Comparison of ENCODE assay signal across 24 cellular contexts in the genomic region with DNA sequence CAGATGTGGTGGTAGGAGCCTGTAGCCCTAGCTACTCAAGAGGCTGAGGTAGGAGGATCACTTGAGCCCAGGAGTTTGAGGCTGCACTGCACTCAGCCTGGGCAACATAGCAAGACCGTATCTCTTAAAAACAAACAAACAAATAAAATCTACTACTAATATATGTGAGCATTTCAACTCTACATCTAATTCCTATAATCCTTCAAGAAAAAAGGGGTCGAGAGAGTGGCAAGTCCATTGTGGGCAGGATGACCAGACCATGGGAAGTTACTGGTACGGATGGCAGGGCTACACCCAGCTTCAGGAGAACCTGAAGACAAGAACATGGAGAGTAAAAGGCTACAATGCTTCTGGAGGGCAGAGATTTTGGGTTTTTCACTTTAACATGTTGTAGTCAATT.
DNase-seq lines count a peak whose midpoint lies in the region.
"Had no signal": no experiment of that assay in that cellular context is flagged by ENCODE, and none has a peak within 500 bp of the region (broad histone marks: within the 10 kb centered on the region; RNA-seq: fewer than 3 reads in every experiment).

No MANE protein-coding gene starts in this region.

- H3K9me3 Mint-ChIP-seq in T-helper 2 cell treated with Interferon-gamma antibody and Interleukin-4, amounts not matched to agents 5 μg/mL and 100 μg/mL, for 36 hours, result no peaks in the 10 kb centered on the region
- H3K9me3 Mint-ChIP-seq: CD14-positive monocyte; CD4-positive, alpha-beta memory T cell; CD4-positive, alpha-beta T cell; CD8-positive, alpha-beta memory T cell; CD8-positive, alpha-beta T cell had no signal

- no peak overlapping the region for H3K4me3 Mint-ChIP-seq in T-helper 2 cell treated with Interferon-gamma antibody and Interleukin-4, amounts not matched to agents 5 μg/mL and 100 μg/mL, for 36 hours
- H3K4me3 Mint-ChIP-seq: B cell; CD14-positive monocyte; CD4-positive, alpha-beta memory T cell; CD4-positive, alpha-beta T cell; CD4-positive, CD25-positive, alpha-beta regulatory T cell; CD8-positive, alpha-beta memory T cell; CD8-positive, alpha-beta T cell had no signal

- peaks cover 74% of the 10 kb centered on the region for H3K36me3 Mint-ChIP-seq in T-helper 2 cell treated with Interferon-gamma antibody and Interleukin-4, amounts not matched to agents 5 μg/mL and 100 μg/mL, for 36 hours (ENCODE audit: low read depth)

- H3K27ac Mint-ChIP-seq in T-helper 2 cell treated with Interferon-gamma antibody and Interleukin-4, amounts not matched to agents 5 μg/mL and 100 μg/mL, for 36 hours, result peak overlapping the region; percentile 71
- H3K27ac Mint-ChIP-seq: B cell; CD4-positive, alpha-beta memory T cell; CD4-positive, alpha-beta T cell; CD4-positive, CD25-positive, alpha-beta regulatory T cell; CD8-positive, alpha-beta memory T cell; CD8-positive, alpha-beta T cell had no signal

- DNase-seq in T-helper 2 cell treated with Interferon-gamma antibody and Interleukin-4, amounts not matched to agents 5 μg/mL and 100 μg/mL, for 36 hours (ENCODE audit: low spot score), result no peak
- no peak for DNase-seq in T-helper 2 cell
- DNase-seq: 8988T; ACHN; AML-193; BE2C; C1 segment of cervical spinal cord; Caco-2; Calu3; CD4-positive, alpha-beta memory T cell; CD4-positive, alpha-beta T cell; CD4-positive, CD25-positive, alpha-beta regulatory T cell; CD8-positive, alpha-beta memory T cell; CD8-positive, alpha-beta T cell; COR-L47; DMS 273 treated with DMSO at 0.1 percent for 48 hours; DMS153; DMS53; DMS79; DMS79 treated with DMSO at 0.1 percent for 48 hours; DND-41; EL had no signal

- peaks cover 23% of the 10 kb centered on the region for H3K4me1 Mint-ChIP-seq in T-helper 2 cell treated with Interferon-gamma antibody and Interleukin-4, amounts not matched to agents 5 μg/mL and 100 μg/mL, for 36 hours (ENCODE audit: low read depth)
- H3K4me1 Mint-ChIP-seq: B cell, CD14-positive monocyte had no signal

- no peaks in the 10 kb centered on the region for H3K27me3 Mint-ChIP-seq in T-helper 2 cell treated with Interferon-gamma antibody and Interleukin-4, amounts not matched to agents 5 μg/mL and 100 μg/mL, for 36 hours (ENCODE audit: low read depth)
- H3K27me3 Mint-ChIP-seq: B cell; CD4-positive, alpha-beta memory T cell; CD4-positive, alpha-beta T cell; CD4-positive, CD25-positive, alpha-beta regulatory T cell; CD8-positive, alpha-beta memory T cell had no signal
